8 cellular contexts compared by ENCODE assay signal in the genomic region with DNA sequence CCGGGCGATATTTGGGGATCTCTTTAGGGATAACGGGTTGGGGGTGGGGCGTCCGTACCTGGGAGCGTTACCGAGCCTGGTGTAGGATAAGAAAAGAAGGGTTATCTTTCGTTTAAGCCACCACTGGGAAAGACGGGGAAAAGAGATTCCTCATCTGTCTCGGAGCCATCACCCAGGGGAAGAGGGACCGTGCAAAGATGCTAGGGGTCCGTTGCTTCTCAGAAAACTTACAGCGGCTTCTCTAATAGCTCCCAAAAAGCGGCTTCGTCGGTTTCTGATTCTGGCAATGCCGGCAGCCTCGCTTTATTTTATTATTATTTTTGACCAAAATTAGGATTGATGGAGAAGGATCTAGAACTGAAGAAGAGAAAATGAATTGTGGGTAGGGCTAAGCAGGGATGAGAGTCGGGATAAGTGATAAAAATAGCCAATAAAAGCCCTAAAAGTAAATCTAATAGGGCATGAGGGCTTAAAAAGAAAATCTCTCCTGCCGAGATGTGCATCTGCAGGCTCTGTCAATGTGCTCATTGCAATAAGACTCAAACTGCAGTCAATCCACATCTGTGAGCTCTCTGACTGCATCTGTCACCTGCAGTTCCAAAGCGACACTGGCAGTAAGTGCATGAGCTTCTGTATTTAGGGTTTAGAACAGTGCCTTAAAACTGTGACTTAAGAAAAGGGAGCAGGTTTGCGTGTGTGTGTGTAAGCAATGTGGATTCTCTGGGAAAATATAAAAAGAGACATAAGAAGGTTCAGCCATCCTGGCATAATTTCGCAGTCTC. TPM values are rescaled to one million over a fixed set of nuclear protein-coding genes. Genes with fewer than 3 reads are reported as not detected.
DNase-seq lines count a peak whose midpoint lies in the region; ATAC-seq and TF ChIP-seq lines count a peak whose summit lies in the region.

No MANE protein-coding gene starts in this region.

- POLR2A ChIA-PET in activated CD4-positive, alpha-beta T cell treated with anti-CD3 and anti-CD28 coated beads for 36 hours (lab: Charles Lee) = no interaction called here

- no peaks in the 10 kb centered on the region for H3K27me3 ChIP-seq in WERI-Rb-1 (ENCODE audit: insufficient read depth, low read depth, severe bottlenecking)

- peak overlapping the region; percentile 95 for H3K4me3 ChIP-seq in WERI-Rb-1 (ENCODE audit: low read depth, low read length)
- H3K4me3 ChIP-seq in iPS-11a (ENCODE audit: low read depth, low read length) = peak overlapping the region; percentile 85

- H3K4me3 Mint-ChIP-seq in activated CD4-positive, alpha-beta T cell treated with anti-CD3 and anti-CD28 coated beads for 36 hours = peak overlapping the region; percentile 98
- peak overlapping the region; percentile 95 to 99 for H3K4me3 Mint-ChIP-seq in stimulated activated naive B cell treated with anti-CD40 and anti-IgM and Interleukin-4, amounts not matched to agents 10 μg/mL and 1 μg/mL and 100 μg/mL, for 72 hours

- no peaks in the 10 kb centered on the region for H3K9me3 ChIP-seq in WERI-Rb-1 (ENCODE audit: severe bottlenecking)

- CTCF ChIA-PET in activated CD4-positive, alpha-beta T cell treated with anti-CD3 and anti-CD28 coated beads for 36 hours (lab: Charles Lee) = interaction anchor here (0.8 to 4.6 kb wide), 7 partner anchors 9 to 30 kb away, joined by 3 to 30 read pairs (median 6); no protein-coding TSS in a partner anchor

- intact Hi-C loops in activated CD4-positive, alpha-beta T cell treated with anti-CD3 and anti-CD28 coated beads for 36 hours (cut with DNase I, micrococcal nuclease) = loop anchor here (1.0 to 10.0 kb wide), 7 partner anchors 10 to 1543 kb away; partner anchors contain the start of genes RPS12 (in 2 of the 2), AHI1 (in 1 of the 2), MYB (in 1 of the 2) and SLC18B1 (in 1 of the 2)

- H3K36me3 Mint-ChIP-seq in activated CD4-positive, alpha-beta T cell treated with anti-CD3 and anti-CD28 coated beads for 36 hours (ENCODE audit: low read depth) = no peaks in the 10 kb centered on the region
- H3K36me3 Mint-ChIP-seq in stimulated activated naive B cell treated with anti-CD40 and anti-IgM and Interleukin-4, amounts not matched to agents 10 μg/mL and 1 μg/mL and 100 μg/mL, for 72 hours = peaks cover 0 to 3% of the 10 kb centered on the region in 2 donors

- peaks cover 40% of the 10 kb centered on the region for H3K4me1 Mint-ChIP-seq in activated CD4-positive, alpha-beta T cell treated with anti-CD3 and anti-CD28 coated beads for 36 hours
- H3K4me1 Mint-ChIP-seq in stimulated activated naive B cell treated with anti-CD40 and anti-IgM and Interleukin-4, amounts not matched to agents 10 μg/mL and 1 μg/mL and 100 μg/mL, for 72 hours = peaks cover 30 to 52% of the 10 kb centered on the region in 2 donors

- peak overlapping the region; percentile 88 for H3K27ac Mint-ChIP-seq in activated CD4-positive, alpha-beta T cell treated with anti-CD3 and anti-CD28 coated beads for 36 hours
- H3K27ac Mint-ChIP-seq in stimulated activated naive B cell treated with anti-CD40 and anti-IgM and Interleukin-4, amounts not matched to agents 10 μg/mL and 1 μg/mL and 100 μg/mL, for 72 hours = peak overlapping the region; percentile 99

- H3K27ac ChIP-seq in WERI-Rb-1 = peak overlapping the region; percentile 87

- no peaks in the 10 kb centered on the region for H3K9me3 Mint-ChIP-seq in activated CD4-positive, alpha-beta T cell treated with anti-CD3 and anti-CD28 coated beads for 36 hours (ENCODE audit: low read depth)
- H3K9me3 Mint-ChIP-seq in stimulated activated naive B cell treated with anti-CD40 and anti-IgM and Interleukin-4, amounts not matched to agents 10 μg/mL and 1 μg/mL and 100 μg/mL, for 72 hours = no peaks in the 10 kb centered on the region

- TF ChIP-seq CTCF in WERI-Rb-1 (IDR thresholded peaks at IDR 0.05; ENCODE audit: low read depth, low read length) = no peak

- no peaks in the 10 kb centered on the region for H3K27me3 Mint-ChIP-seq in activated CD4-positive, alpha-beta T cell treated with anti-CD3 and anti-CD28 coated beads for 36 hours
- no peaks in the 10 kb centered on the region for H3K27me3 Mint-ChIP-seq in stimulated activated naive B cell treated with anti-CD40 and anti-IgM and Interleukin-4, amounts not matched to agents 10 μg/mL and 1 μg/mL and 100 μg/mL, for 72 hours

- ATAC-seq in activated CD4-positive, alpha-beta T cell treated with anti-CD3 and anti-CD28 coated beads for 36 hours = no peak
- no peak for ATAC-seq in stimulated activated naive B cell treated with anti-CD40 and anti-IgM and Interleukin-4, amounts not matched to agents 10 μg/mL and 1 μg/mL and 100 μg/mL, for 72 hours (replicated peaks)
- no peak for ATAC-seq in HG03571 (IDR thresholded peaks at IDR 0.05; ENCODE audit: unreplicated experiment)

- H3K36me3 ChIP-seq in WERI-Rb-1 = no peaks in the 10 kb centered on the region; the same call in 1 of the 2 replicates

- DNase-seq in activated CD4-positive, alpha-beta T cell treated with anti-CD3 and anti-CD28 coated beads for 36 hours = peak; percentile 23
- DNase-seq in activated CD4-positive, alpha-beta T cell treated with anti-CD3 and anti-CD28 coated beads, Interleukin-2, amount 50 U/mL, for 4 hours = no peak
- DNase-seq in WERI-Rb-1 (peak; percentile 11), NCI-H526 treated with DMSO at 0.1 percent for 48 hours (lab: John Stamatoyannopoulos, UW) (no peak), cerebellum (ENCODE audit: low spot score) (no peak)
- no peak for DNase-seq in stimulated activated naive B cell treated with anti-CD40 and anti-IgM and Interleukin-4, amounts not matched to agents 10 μg/mL and 1 μg/mL and 100 μg/mL, for 72 hours

RNA-seq across cellular contexts. Expression of gene TBPL1, which starts 0.8 kb away (rescaled TPM):
- total RNA-seq in activated CD4-positive, alpha-beta T cell treated with anti-CD3 and anti-CD28 coated beads for 36 hours = 10 to 100 TPM; 32.2 to 33.9 TPM
- 42.2 TPM for total RNA-seq in cerebellum

Comparison
In these comparisons a context has a peak if more than half of its experiments do, and no peak if none do; other contexts are left out.
1. DNase-seq: peak in activated CD4-positive, alpha-beta T cell treated with anti-CD3 and anti-CD28 coated beads for 36 hours (single experiment) and WERI-Rb-1 (single experiment); none in activated CD4-positive, alpha-beta T cell treated with anti-CD3 and anti-CD28 coated beads, Interleukin-2, amount 50 U/mL, for 4 hours (0 of 2), stimulated activated naive B cell treated with anti-CD40 and anti-IgM and Interleukin-4, amounts not matched to agents 10 μg/mL and 1 μg/mL and 100 μg/mL, for 72 hours (single experiment), NCI-H526 treated with DMSO at 0.1 percent for 48 hours (single experiment) and cerebellum (single experiment).